12 cellular contexts compared by ENCODE assay signal in the genomic region with DNA sequence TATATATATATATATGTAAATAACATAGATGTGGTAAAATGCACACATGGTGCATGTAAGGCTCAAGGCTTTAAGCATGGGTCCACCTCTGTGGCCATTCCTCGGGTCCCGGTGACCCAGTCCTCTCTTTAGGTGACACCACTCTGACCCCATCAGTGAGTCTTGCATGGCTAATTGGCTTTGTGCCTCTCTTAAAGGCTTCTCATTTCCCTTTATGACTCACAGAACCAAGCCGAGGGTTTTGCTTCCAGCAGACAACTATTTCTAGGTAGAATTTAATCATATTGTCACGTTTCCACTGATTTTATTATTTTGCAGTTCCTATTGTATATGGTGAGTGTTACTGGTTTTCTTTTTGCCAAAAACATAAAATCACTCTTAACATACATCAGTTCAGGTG. TPM values are rescaled to one million over a fixed set of nuclear protein-coding genes. Genes with fewer than 3 reads are reported as not detected.
DNase-seq lines count a peak whose midpoint lies in the region; ATAC-seq and TF ChIP-seq lines count a peak whose summit lies in the region.
"Had no signal": no experiment of that assay in that cellular context is flagged by ENCODE, and none has a peak within 500 bp of the region (broad histone marks: within the 10 kb centered on the region; RNA-seq: fewer than 3 reads in every experiment).

No MANE protein-coding gene starts in this region.

- no peak for TF ChIP-seq CTCF in OCI-LY3 (IDR thresholded peaks at IDR 0.05; ENCODE audit: low read depth, low read length)

- no peak overlapping the region for H2AFZ ChIP-seq in OCI-LY3 (ENCODE audit: low read depth, low read length)

- no peak overlapping the region for H3K9ac ChIP-seq in OCI-LY3 (ENCODE audit: low read length)

- no peaks in the 10 kb centered on the region for H3K9me3 ChIP-seq in OCI-LY3 (ENCODE audit: insufficient read depth, low read length)
- H3K9me3 ChIP-seq: vagina had no signal

- ATAC-seq in GM18909 (IDR thresholded peaks at IDR 0.05; ENCODE audit: poor library complexity, unreplicated experiment) = peak; percentile 55
- peak; percentile 58 for ATAC-seq in HG02885 (IDR thresholded peaks at IDR 0.05; ENCODE audit: poor library complexity, unreplicated experiment)
- ATAC-seq in HG02763 (IDR thresholded peaks at IDR 0.05; ENCODE audit: unreplicated experiment) = no peak
- ATAC-seq: natural killer cell had no signal

- H3K36me3 ChIP-seq in OCI-LY3 (replicated peaks; ENCODE audit: low read depth, low read length) = peaks cover 21% of the 10 kb centered on the region
- H3K36me3 ChIP-seq: vagina had no signal

- H3K4me1 ChIP-seq in OCI-LY3 (ENCODE audit: low read length) = peaks cover 86% of the 10 kb centered on the region
- H3K4me1 ChIP-seq: vagina had no signal

- DNase-seq in pulmonary artery endothelial cell (ENCODE audit: low read depth, low spot score) (peak; percentile 26), dedifferentiated amniotic fluid mesenchymal stem cell (ENCODE audit: extremely low spot score) (no peak), DMS 273 (lab: John Stamatoyannopoulos, UW; ENCODE audit: unreplicated experiment) (no peak)
- DNase-seq: natural killer cell; NCI-H748 treated with DMSO at 0.1 percent for 48 hours; stimulated activated CD4-positive, alpha-beta T cell treated with anti-CD3 and anti-CD28 coated beads, Interleukin-4, amount 100 ng/mL, for 1 hour had no signal

- H3K27me3 ChIP-seq in OCI-LY3 (ENCODE audit: low read depth, low read length) = no peaks in the 10 kb centered on the region
- H3K27me3 ChIP-seq: vagina had no signal

- H3K79me2 ChIP-seq in OCI-LY3 (ENCODE audit: low read length) = peaks cover 77% of the 10 kb centered on the region

- peak overlapping the region; percentile 72 for H3K4me2 ChIP-seq in OCI-LY3 (ENCODE audit: low read length)

- H3K4me3 ChIP-seq in OCI-LY3 (ENCODE audit: low read length) = peak overlapping the region; percentile 30
- H3K4me3 ChIP-seq: vagina had no signal

- peaks cover 78% of the 10 kb centered on the region for H4K20me1 ChIP-seq in OCI-LY3 (ENCODE audit: insufficient read depth, low read length)

- no peak overlapping the region for H3K27ac ChIP-seq in OCI-LY3 (ENCODE audit: low read length)
- H3K27ac ChIP-seq: HL-60, vagina had no signal

RNA-seq across cellular contexts. Expression of a gene that starts 59.7 kb away (rescaled TPM):
- 4.7 and 7.7 TPM in 2 replicates for total RNA-seq in pulmonary artery endothelial cell
